10 cellular contexts compared by ENCODE assay signal in genomic region chr4:113758361-113758760, GRCh38. TPM values are rescaled to one million over a fixed set of nuclear protein-coding genes. Genes with fewer than 3 reads are reported as not detected.
DNase-seq lines count a peak whose midpoint lies in the region; ATAC-seq and TF ChIP-seq lines count a peak whose summit lies in the region.
"Had no signal": no experiment of that assay in that cellular context is flagged by ENCODE, and none has a peak within 500 bp of the region (broad histone marks: within the 10 kb centered on the region; RNA-seq: fewer than 3 reads in every experiment).

No MANE protein-coding gene starts in this region.

- no peaks in the 10 kb centered on the region for H3K9me3 Mint-ChIP-seq in T-helper 1 cell treated with Interleukin-12 subunit alpha and Interleukin-12 subunit beta and Interleukin-4 antibody, amounts not matched to agents 30 μg/mL and 1 μg/mL, for 36 hours
- no peaks in the 10 kb centered on the region for H3K9me3 Mint-ChIP-seq in endodermal cell

- H3K27ac Mint-ChIP-seq in T-helper 1 cell treated with Interleukin-12 subunit alpha and Interleukin-12 subunit beta and Interleukin-4 antibody, amounts not matched to agents 30 μg/mL and 1 μg/mL, for 36 hours = peak overlapping the region; percentile 84
- no peak overlapping the region for H3K27ac Mint-ChIP-seq in endodermal cell

- H3K4me3 Mint-ChIP-seq in T-helper 1 cell treated with Interleukin-12 subunit alpha and Interleukin-12 subunit beta and Interleukin-4 antibody, amounts not matched to agents 30 μg/mL and 1 μg/mL, for 36 hours = peak overlapping the region; percentile 97
- peak overlapping the region; percentile 91 for H3K4me3 Mint-ChIP-seq in endodermal cell

- H3K79me2 ChIP-seq in OCI-LY1 (ENCODE audit: insufficient read depth, low read length) = peaks cover 75% of the 10 kb centered on the region

- H3F3A ChIP-seq in OCI-LY1 (ENCODE audit: insufficient read depth, low read length) = no peaks in the 10 kb centered on the region

- DNase-seq in T-helper 1 cell (no peak), endodermal cell (no peak), sigmoid colon (no peak), putamen (ENCODE audit: low spot score) (no peak)
- DNase-seq: dermis blood vessel endothelial cell had no signal

- TF ChIP-seq CTCF in OCI-LY1 (IDR thresholded peaks at IDR 0.05; ENCODE audit: low read length) = no peak
- no peak for TF ChIP-seq CTCF in endodermal cell (conservative IDR thresholded peaks at IDR 0.05)
- no peak for TF ChIP-seq CTCF in sigmoid colon (IDR thresholded peaks at IDR 0.05)

- TF ChIP-seq POLR2A in sigmoid colon (IDR thresholded peaks at IDR 0.05) = no peak

- H3K36me3 ChIP-seq in OCI-LY1 (ENCODE audit: insufficient read depth, low read length) (peaks cover 54% of the 10 kb centered on the region), endodermal cell (ENCODE audit: control insufficient read depth, insufficient read depth, low read length) (peaks cover 26% of the 10 kb centered on the region), sigmoid colon (no peaks in the 10 kb centered on the region)

- peak overlapping the region; percentile 91 for H3K4me3 ChIP-seq in OCI-LY1 (ENCODE audit: low read depth, low read length, poor library complexity, severe bottlenecking)
- H3K4me3 ChIP-seq in endodermal cell (ENCODE audit: low read length) = peak overlapping the region; percentile 93
- peak overlapping the region in 2 of 4 donors; percentile 75 to 89 for H3K4me3 ChIP-seq in sigmoid colon

- H3K27me3 ChIP-seq in OCI-LY1 (ENCODE audit: insufficient read depth, low read length) (no peaks in the 10 kb centered on the region), endodermal cell (ENCODE audit: control insufficient read depth, insufficient read depth, low read length, poor library complexity, severe bottlenecking) (no peaks in the 10 kb centered on the region), sigmoid colon (no peaks in the 10 kb centered on the region)

- H4K20me1 ChIP-seq in OCI-LY1 (ENCODE audit: insufficient read depth, low read length) = no peaks in the 10 kb centered on the region

- H3K4me1 ChIP-seq in OCI-LY1 (ENCODE audit: insufficient read depth, low read length, severe bottlenecking) = peaks cover 57% of the 10 kb centered on the region
- peaks cover 3% of the 10 kb centered on the region for H3K4me1 ChIP-seq in endodermal cell (ENCODE audit: control insufficient read depth, insufficient read depth, low read length)
- peaks cover 0 to 56% (median 38%) of the 10 kb centered on the region in 4 donors for H3K4me1 ChIP-seq in sigmoid colon

- H3K4me1 Mint-ChIP-seq in T-helper 1 cell treated with Interleukin-12 subunit alpha and Interleukin-12 subunit beta and Interleukin-4 antibody, amounts not matched to agents 30 μg/mL and 1 μg/mL, for 36 hours (ENCODE audit: low read depth) = peaks cover 46% of the 10 kb centered on the region
- peaks cover 37% of the 10 kb centered on the region for H3K4me1 Mint-ChIP-seq in endodermal cell

- peaks cover 5% of the 10 kb centered on the region for H3K27me3 Mint-ChIP-seq in T-helper 1 cell treated with Interleukin-12 subunit alpha and Interleukin-12 subunit beta and Interleukin-4 antibody, amounts not matched to agents 30 μg/mL and 1 μg/mL, for 36 hours (ENCODE audit: low read depth)
- H3K27me3 Mint-ChIP-seq in endodermal cell (ENCODE audit: insufficient read depth) = no peaks in the 10 kb centered on the region

- H3K9me3 ChIP-seq in OCI-LY1 (ENCODE audit: low read length) (no peaks in the 10 kb centered on the region), endodermal cell (ENCODE audit: control insufficient read depth, low read length) (no peaks in the 10 kb centered on the region), sigmoid colon (no peaks in the 10 kb centered on the region)

- no peak for TF ChIP-seq EP300 in sigmoid colon (IDR thresholded peaks at IDR 0.05)

- 89 to 91% methylated on average over 3 to 5 of the region's 5 CpGs for WGBS in endodermal cell (ENCODE audit: insufficient coverage in 1 of 2, insufficient read length in 1 of 2), 2 experiments
- 69 to 82% methylated on average over 5 of the region's 5 CpGs for WGBS in sigmoid colon, 2 donors

- H2AFZ ChIP-seq in OCI-LY1 (ENCODE audit: low read length) = no peak overlapping the region

- peak overlapping the region; percentile 95 for H3K9ac ChIP-seq in OCI-LY1 (ENCODE audit: low read length)
- H3K9ac ChIP-seq in endodermal cell (ENCODE audit: extremely low read depth, low read length, poor library complexity, severe bottlenecking) = no peak overlapping the region

- no peak for ATAC-seq in HG02798 (IDR thresholded peaks at IDR 0.05; ENCODE audit: poor library complexity, unreplicated experiment)
- no peak for ATAC-seq in HG02623 (IDR thresholded peaks at IDR 0.05; ENCODE audit: unreplicated experiment)

- peak overlapping the region; percentile 67 for H3K4me2 ChIP-seq in OCI-LY1 (ENCODE audit: low read length)

- no peaks in the 10 kb centered on the region for H3K9me2 ChIP-seq in OCI-LY1 (ENCODE audit: low read depth, low read length)

- peaks cover 27% of the 10 kb centered on the region for H3K36me3 Mint-ChIP-seq in T-helper 1 cell treated with Interleukin-12 subunit alpha and Interleukin-12 subunit beta and Interleukin-4 antibody, amounts not matched to agents 30 μg/mL and 1 μg/mL, for 36 hours (ENCODE audit: low read depth)
- peaks cover 8% of the 10 kb centered on the region for H3K36me3 Mint-ChIP-seq in endodermal cell (ENCODE audit: low read depth)

- intact Hi-C loops in sigmoid colon (cut with DNase I) = no loop called here

- peak overlapping the region; percentile 98 for H3K27ac ChIP-seq in OCI-LY1 (ENCODE audit: low read depth, low read length, poor library complexity, severe bottlenecking)
- no peak overlapping the region for H3K27ac ChIP-seq in endodermal cell (ENCODE audit: low read depth, low read length)
- H3K27ac ChIP-seq in sigmoid colon = peak overlapping the region; percentile 34 to 99 (median 68)
- H3K27ac ChIP-seq: 22Rv1 had no signal

RNA-seq across cellular contexts. Expression of gene CAMK2D, which starts 3.2 kb away (rescaled TPM):
- total RNA-seq in endodermal cell (100 to 1,000 TPM in 1 of 2 donors, 10 to 100 TPM in 1; 91.1 to 120 TPM), sigmoid colon (10 to 100 TPM; 54.0 to 78.1 (median 68.8) TPM)
- polyA plus RNA-seq in endodermal cell (2013, experiment 1 of 2) = 44.9 TPM
- polyA plus RNA-seq in endodermal cell (2013, experiment 2 of 2) = 44.1 TPM
- polyA plus RNA-seq in sigmoid colon = 10 to 100 TPM; 24.3 to 34.0 (median 28.2) TPM
